Comparison of ENCODE assay signal across 1 cellular context in the genomic region with DNA sequence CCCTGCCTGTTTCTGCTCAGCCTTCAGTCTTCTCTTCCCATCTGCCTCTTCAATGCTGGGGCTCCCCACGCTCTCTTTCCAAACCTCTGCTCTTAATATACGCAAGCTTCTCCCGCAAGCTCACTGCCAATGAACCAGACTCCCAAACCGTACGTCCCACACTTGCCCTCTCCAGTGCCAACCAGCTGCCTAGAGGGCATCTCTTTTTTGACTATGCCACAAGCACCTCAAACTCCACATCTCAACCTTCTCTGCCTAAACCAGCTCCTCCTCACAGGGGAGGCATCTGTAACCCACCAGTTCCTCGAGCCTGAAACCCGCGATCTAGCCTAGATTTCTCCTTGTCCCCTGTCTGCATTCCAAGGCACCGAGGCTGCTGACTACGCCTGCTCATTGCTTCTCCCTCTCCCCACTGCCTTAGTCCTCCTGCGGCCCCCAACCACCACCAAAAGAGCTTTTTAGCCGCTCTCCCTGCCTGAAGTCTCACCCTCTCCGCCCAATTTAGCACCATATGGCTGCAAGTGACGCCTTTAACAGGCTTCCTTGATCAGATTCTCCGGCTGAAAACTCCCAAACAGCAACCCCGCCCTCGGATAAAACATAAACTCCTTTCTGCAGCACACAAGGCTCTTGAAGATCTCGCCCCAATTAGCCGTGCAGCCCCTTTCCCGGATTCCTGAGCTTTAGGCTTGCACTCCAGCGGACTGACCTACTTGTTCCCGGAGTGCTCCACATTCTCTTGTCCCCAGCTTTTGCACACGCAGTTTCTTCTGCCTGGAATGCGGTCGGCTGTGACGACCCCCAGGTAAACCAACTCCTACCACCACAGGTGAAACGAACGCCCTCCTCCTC.
TF ChIP-seq lines count a peak whose summit lies in the region.

No MANE protein-coding gene starts in this region.

TF ChIP-seq in K562, 482 proteins besides CTCF, POLR2A, EP300 and RAD21 (continued from another document):
- TF ChIP-seq, protein P1, sequence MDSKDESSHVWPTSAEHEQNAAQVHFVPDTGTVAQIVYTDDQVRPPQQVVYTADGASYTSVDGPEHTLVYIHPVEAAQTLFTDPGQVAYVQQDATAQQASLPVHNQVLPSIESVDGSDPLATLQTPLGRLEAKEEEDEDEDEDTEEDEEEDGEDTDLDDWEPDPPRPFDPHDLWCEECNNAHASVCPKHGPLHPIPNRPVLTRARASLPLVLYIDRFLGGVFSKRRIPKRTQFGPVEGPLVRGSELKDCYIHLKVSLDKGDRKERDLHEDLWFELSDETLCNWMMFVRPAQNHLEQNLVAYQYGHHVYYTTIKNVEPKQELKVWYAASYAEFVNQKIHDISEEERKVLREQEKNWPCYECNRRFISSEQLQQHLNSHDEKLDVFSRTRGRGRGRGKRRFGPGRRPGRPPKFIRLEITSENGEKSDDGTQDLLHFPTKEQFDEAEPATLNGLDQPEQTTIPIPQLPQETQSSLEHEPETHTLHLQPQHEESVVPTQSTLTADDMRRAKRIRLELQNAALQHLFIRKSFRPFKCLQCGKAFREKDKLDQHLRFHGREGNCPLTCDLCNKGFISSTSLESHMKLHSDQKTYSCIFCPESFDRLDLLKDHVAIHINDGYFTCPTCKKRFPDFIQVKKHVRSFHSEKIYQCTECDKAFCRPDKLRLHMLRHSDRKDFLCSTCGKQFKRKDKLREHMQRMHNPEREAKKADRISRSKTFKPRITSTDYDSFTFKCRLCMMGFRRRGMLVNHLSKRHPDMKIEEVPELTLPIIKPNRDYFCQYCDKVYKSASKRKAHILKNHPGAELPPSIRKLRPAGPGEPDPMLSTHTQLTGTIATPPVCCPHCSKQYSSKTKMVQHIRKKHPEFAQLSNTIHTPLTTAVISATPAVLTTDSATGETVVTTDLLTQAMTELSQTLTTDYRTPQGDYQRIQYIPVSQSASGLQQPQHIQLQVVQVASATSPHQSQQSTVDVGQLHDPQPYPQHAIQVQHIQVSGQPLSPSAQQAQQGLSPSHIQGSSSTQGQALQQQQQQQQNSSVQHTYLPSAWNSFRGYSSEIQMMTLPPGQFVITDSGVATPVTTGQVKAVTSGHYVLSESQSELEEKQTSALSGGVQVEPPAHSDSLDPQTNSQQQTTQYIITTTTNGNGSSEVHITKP (IDR thresholded peaks at IDR 0.05; ENCODE audit: partially characterized antibody): no peak
- TF ChIP-seq, protein P2, sequence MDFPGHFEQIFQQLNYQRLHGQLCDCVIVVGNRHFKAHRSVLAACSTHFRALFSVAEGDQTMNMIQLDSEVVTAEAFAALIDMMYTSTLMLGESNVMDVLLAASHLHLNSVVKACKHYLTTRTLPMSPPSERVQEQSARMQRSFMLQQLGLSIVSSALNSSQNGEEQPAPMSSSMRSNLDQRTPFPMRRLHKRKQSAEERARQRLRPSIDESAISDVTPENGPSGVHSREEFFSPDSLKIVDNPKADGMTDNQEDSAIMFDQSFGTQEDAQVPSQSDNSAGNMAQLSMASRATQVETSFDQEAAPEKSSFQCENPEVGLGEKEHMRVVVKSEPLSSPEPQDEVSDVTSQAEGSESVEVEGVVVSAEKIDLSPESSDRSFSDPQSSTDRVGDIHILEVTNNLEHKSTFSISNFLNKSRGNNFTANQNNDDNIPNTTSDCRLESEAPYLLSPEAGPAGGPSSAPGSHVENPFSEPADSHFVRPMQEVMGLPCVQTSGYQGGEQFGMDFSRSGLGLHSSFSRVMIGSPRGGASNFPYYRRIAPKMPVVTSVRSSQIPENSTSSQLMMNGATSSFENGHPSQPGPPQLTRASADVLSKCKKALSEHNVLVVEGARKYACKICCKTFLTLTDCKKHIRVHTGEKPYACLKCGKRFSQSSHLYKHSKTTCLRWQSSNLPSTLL (IDR thresholded peaks at IDR 0.05): no peak
- TF ChIP-seq ZNF511 (CRISPR knock-in tag; IDR thresholded peaks at IDR 0.05) (no peak), ZNF740 (CRISPR knock-in tag; IDR thresholded peaks at IDR 0.05) (no peak), ZNF740 (tag; IDR thresholded peaks at IDR 0.05) (no peak)
